Comparison of ENCODE assay signal across 18 cellular contexts in genomic region chr7:44964831-44965440, GRCh38. TPM values are rescaled to one million over a fixed set of nuclear protein-coding genes. Genes with fewer than 3 reads are reported as not detected.
DNase-seq lines count a peak whose midpoint lies in the region; ATAC-seq, FAIRE-seq and TF ChIP-seq lines count a peak whose summit lies in the region.
"Had no signal": no experiment of that assay in that cellular context is flagged by ENCODE, and none has a peak within 500 bp of the region (broad histone marks: within the 10 kb centered on the region; RNA-seq: fewer than 3 reads in every experiment).

No MANE protein-coding gene starts in this region.

- no peak overlapping the region for H2BK15ac ChIP-seq in H1 (ENCODE audit: low read length)

- no peak overlapping the region for H3K4me3 Mint-ChIP-seq in activated T-cell treated with anti-CD3 and anti-CD28 coated beads, Interleukin-2, amount 50 U/mL, for 72 hours
- H3K4me3 Mint-ChIP-seq: naive thymus-derived CD4-positive, alpha-beta T cell had no signal

- H3K36me3 ChIP-seq in RWPE2 (ENCODE audit: low read depth): no peaks in the 10 kb centered on the region
- H3K36me3 ChIP-seq in H1 (ENCODE audit: control insufficient read depth in 2 of 4, insufficient read depth in 4 of 4, low read length in 3 of 4): no peaks in the 10 kb centered on the region
- H3K36me3 ChIP-seq: SJSA1, tibial nerve had no signal

- no peaks in the 10 kb centered on the region for H4K20me1 ChIP-seq in H1 (replicated peaks in 1 of 2; ENCODE audit: control insufficient read depth in 1 of 2, insufficient read depth in 2 of 2, low read length in 2 of 2)

- H3K18ac ChIP-seq in H1 (ENCODE audit: extremely low read depth, low read length): no peak overlapping the region

- peak in 1 of 2 donors; percentile 1 for ATAC-seq in activated T-cell treated with anti-CD3 and anti-CD28 coated beads, Interleukin-2, amount 50 U/mL, for 72 hours (replicated peaks in 1 of 2)
- ATAC-seq in RWPE2 (ENCODE audit: low read depth) (no peak), GM21786 (IDR thresholded peaks at IDR 0.05; ENCODE audit: unreplicated experiment) (no peak)
- ATAC-seq: left colon had no signal

- no peak for TF ChIP-seq EP300 in H1 (IDR thresholded peaks at IDR 0.05; ENCODE audit: borderline replicate concordance in 1 of 2, low read depth in 2 of 2, low read length in 2 of 2)

- POLR2A ChIA-PET in H1 (lab: Charles Lee; ENCODE audit: partially characterized antibody): interaction anchor here (0.8 to 17.9 kb wide), 7 partner anchors 8 to 160 kb away, joined by 3 to 327 read pairs (median 4); partner anchors contain the start of genes H2AZ2, MYO1G and TBRG4

- no peaks in the 10 kb centered on the region for H3K27me3 Mint-ChIP-seq in activated T-cell treated with anti-CD3 and anti-CD28 coated beads, Interleukin-2, amount 50 U/mL, for 72 hours (ENCODE audit: low read depth)
- H3K27me3 Mint-ChIP-seq: naive thymus-derived CD4-positive, alpha-beta T cell had no signal

- no peak overlapping the region for H3K14ac ChIP-seq in H1 (ENCODE audit: insufficient read length)

- no peak overlapping the region for H3K27ac ChIP-seq in RWPE2 (ENCODE audit: poor library complexity, severe bottlenecking)
- no peak overlapping the region for H3K27ac ChIP-seq in H1 (ENCODE audit: low read depth, low read length)
- H3K27ac ChIP-seq: SJSA1, tibial nerve had no signal

- H3K79me2 ChIP-seq in H1 (ENCODE audit: control insufficient read depth in 1 of 2, insufficient read depth in 2 of 2, low read length in 2 of 2): no peaks in the 10 kb centered on the region

- TF ChIP-seq POLR2A in H1 (IDR thresholded peaks at IDR 0.05; ENCODE audit: control extremely low read depth in 1 of 2, low read depth in 2 of 2, low read length in 2 of 2): no peak

- no peak for TF ChIP-seq CTCF in RWPE2 (IDR thresholded peaks at IDR 0.05; ENCODE audit: poor library complexity, severe bottlenecking)
- no peak for TF ChIP-seq CTCF in H1 (IDR thresholded peaks at IDR 0.05; ENCODE audit: control extremely low read depth in 1 of 3, insufficient read depth in 1 of 3, low read depth in 1 of 3, low read length in 3 of 3)

- H3K23ac ChIP-seq in H1 (ENCODE audit: insufficient read length): no peak overlapping the region

- H3K4me1 ChIP-seq in RWPE2 (ENCODE audit: insufficient read depth, poor library complexity, severe bottlenecking): no peaks in the 10 kb centered on the region
- peaks cover 0 to 11% (median 4%) of the 10 kb centered on the region in 4 experiments; a peak in 5 of 7 replicates for H3K4me1 ChIP-seq in H1 (replicated peaks in 1 of 4; ENCODE audit: control insufficient read depth in 3 of 4, insufficient read depth in 4 of 4, low read length in 3 of 4)

- H2BK120ac ChIP-seq in H1 (replicated peaks; ENCODE audit: low read depth, low read length): no peak overlapping the region

- no peak overlapping the region for H4K5ac ChIP-seq in H1 (ENCODE audit: insufficient read length, low read depth, low read length)

- H3K56ac ChIP-seq in H1 (replicated peaks; ENCODE audit: insufficient read length, low read depth, low read length): no peak overlapping the region

- H3K9ac ChIP-seq in H1 (replicated peaks in 1 of 4; ENCODE audit: extremely low read depth in 1 of 4, low read depth in 3 of 4, low read length in 3 of 4): no peak overlapping the region

- 0 out of 2 replicates have a peak overlapping the region, but pooled peaks have one; percentile 39 for H2AK5ac ChIP-seq in H1 (ENCODE audit: low read depth, low read length)

- no peak overlapping the region for H2AFZ ChIP-seq in H1 (ENCODE audit: low read length)

- no peak overlapping the region for H2BK5ac ChIP-seq in H1 (ENCODE audit: low read depth, low read length)

- WGBS in H1 (ENCODE audit: extremely low coverage in 1 of 2, insufficient coverage in 1 of 2, insufficient read length in 1 of 2, insufficient replicate concordance in 2 of 2, low coverage in 1 of 2, low lambda C conversion rate in 2 of 2, missing lambda C conversion rate in 1 of 2), 2 experiments: 89% methylated on average over 13 of the region's 13 CpGs; no CpG with 5 or more reads in 1 of the 2 experiments

- no peak overlapping the region for H2BK12ac ChIP-seq in H1 (ENCODE audit: low read depth, low read length)

- no peak for TF ChIP-seq RAD21 in H1 (IDR thresholded peaks at IDR 0.05 in 1 of 2, conservative IDR thresholded peaks at IDR 0.05 in 1 of 2; ENCODE audit: low read depth in 2 of 2, low read length in 2 of 2)

- peaks cover 8% of the 10 kb centered on the region for H3K27me3 ChIP-seq in RWPE2 (ENCODE audit: insufficient read depth, poor library complexity, severe bottlenecking)
- H3K27me3 ChIP-seq in H1 (replicated peaks in 1 of 4; ENCODE audit: control insufficient read depth in 3 of 4, extremely low read depth in 1 of 4, insufficient read depth in 3 of 4, low read length in 3 of 4): peaks cover 10 to 35% (median 22%) of the 10 kb centered on the region in 4 experiments; a peak in 6 of 7 replicates

- H3K4me1 Mint-ChIP-seq in activated T-cell treated with anti-CD3 and anti-CD28 coated beads, Interleukin-2, amount 50 U/mL, for 72 hours (ENCODE audit: low read depth): peaks cover 13% of the 10 kb centered on the region

- H3K79me1 ChIP-seq in H1 (ENCODE audit: low read depth, low read length): no peaks in the 10 kb centered on the region

- H3K23me2 ChIP-seq in H1 (ENCODE audit: low read depth, low read length): peaks cover 5% of the 10 kb centered on the region; the same call in 1 of the 2 replicates

- H3K4me3 ChIP-seq in RWPE2 (ENCODE audit: severe bottlenecking): no peak overlapping the region
- H3K4me3 ChIP-seq in H1 (ENCODE audit: extremely low read depth in 1 of 4, insufficient read depth in 2 of 4, low read depth in 3 of 4, low read length in 4 of 4): no peak overlapping the region
- H3K4me3 ChIP-seq: SJSA1, tibial nerve had no signal

- no peaks in the 10 kb centered on the region for H3K9me3 ChIP-seq in RWPE2 (ENCODE audit: severe bottlenecking)
- H3K9me3 ChIP-seq in H1 (ENCODE audit: insufficient read depth in 2 of 2, low read depth in 1 of 2, low read length in 1 of 2): no peaks in the 10 kb centered on the region
- H3K9me3 ChIP-seq: SJSA1, tibial nerve had no signal

- peak overlapping the region; percentile 66; the same call in 1 of the 2 replicates for H4K8ac ChIP-seq in H1 (ENCODE audit: extremely low read depth, insufficient read depth, low read length)

- no peak overlapping the region for H3K4me2 ChIP-seq in H1 (ENCODE audit: insufficient read depth in 1 of 2, low read depth in 2 of 2, low read length in 2 of 2)

- no peak for DNase-seq in activated T-cell treated with anti-CD3 and anti-CD28 coated beads, Interleukin-2, amount 50 U/mL, for 72 hours
- DNase-seq in activated T-cell treated with anti-CD3 and anti-CD28 coated beads, Interleukin-2, amount 50 U/mL, for 1 hour: no peak
- DNase-seq in RWPE2 (ENCODE audit: low spot score): peak; percentile 57
- DNase-seq in H1 (ENCODE audit: low read depth in 1 of 2, low spot score in 2 of 2): peak in 1 of 2 experiments; percentile 51
- peak; percentile 43 for DNase-seq in stimulated activated CD8-positive, alpha-beta memory T cell treated with anti-CD3 and anti-CD28 coated beads, Interleukin-4, amount 100 ng/mL, for 48 hours
- no peak for DNase-seq in midbrain (lab: John Stamatoyannopoulos, UW)
- DNase-seq in NCI-H69 (lab: John Stamatoyannopoulos, UW): no peak
- DNase-seq: anterior cingulate cortex, COR-L47, left colon, NCI-H1436 treated with DMSO at 0.1 percent for 48 hours, NCI-H2227 treated with DMSO at 0.1 percent for 48 hours had no signal

- H3K4ac ChIP-seq in H1 (replicated peaks; ENCODE audit: insufficient read length, low read depth, low read length): no peak overlapping the region

- FAIRE-seq in H1 (lab: Jason Lieb, UNC): no peak
- FAIRE-seq: GM18507 had no signal

- H4K91ac ChIP-seq in H1 (replicated peaks; ENCODE audit: insufficient read length, low read length): no peak overlapping the region

- peaks cover 13 to 21% of the 10 kb centered on the region in 2 donors for H3K36me3 Mint-ChIP-seq in activated T-cell treated with anti-CD3 and anti-CD28 coated beads, Interleukin-2, amount 50 U/mL, for 72 hours (ENCODE audit: insufficient read depth in 2 of 2)

- CTCF ChIA-PET in H1 (lab: Charles Lee; ENCODE audit: partially characterized antibody): interaction anchor here (0.6 to 3.2 kb wide), 19 partner anchors 9 to 1080 kb away, joined by 3 to 33 read pairs (median 4); no protein-coding TSS in a partner anchor

- H3K9me3 Mint-ChIP-seq in activated T-cell treated with anti-CD3 and anti-CD28 coated beads, Interleukin-2, amount 50 U/mL, for 72 hours: no peaks in the 10 kb centered on the region

- peak overlapping the region; percentile 38 for H3K27ac Mint-ChIP-seq in activated T-cell treated with anti-CD3 and anti-CD28 coated beads, Interleukin-2, amount 50 U/mL, for 72 hours

- no peak overlapping the region for H2BK20ac ChIP-seq in H1 (ENCODE audit: low read length)

TF ChIP-seq in H1, 55 proteins besides CTCF, POLR2A, EP300 and RAD21 (continues in another document):
- TF ChIP-seq, protein P1, sequence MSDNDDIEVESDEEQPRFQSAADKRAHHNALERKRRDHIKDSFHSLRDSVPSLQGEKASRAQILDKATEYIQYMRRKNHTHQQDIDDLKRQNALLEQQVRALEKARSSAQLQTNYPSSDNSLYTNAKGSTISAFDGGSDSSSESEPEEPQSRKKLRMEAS (IDR thresholded peaks at IDR 0.05): no peak

RNA-seq across cellular contexts. Expression of gene MYO1G, which starts 13.9 kb away (rescaled TPM):
- total RNA-seq in activated T-cell treated with anti-CD3 and anti-CD28 coated beads, Interleukin-2, amount 50 U/mL, for 72 hours: 100 to 1,000 TPM; 595 to 606 TPM
- 0.11 and 0.19 TPM in 2 replicates for total RNA-seq in H1 (2021; fragmentation: NEBNext Ultra II Directional; extraction: Animal tissue kit (Norgen Biotek cat#: 25700))
- 0.08 and 0.11 TPM in 2 replicates for polyA plus RNA-seq in H1 (2011; rRNA removed)
- 0.12 TPM for polyA plus RNA-seq in H1 (2011; cell fraction: cytosol; rRNA removed)
- polyA plus RNA-seq in H1 (2011; cell fraction: nucleus; rRNA removed): 0.50 TPM
- polyA plus RNA-seq in H1 (2012, experiment 1 of 2): 0.08 to 0.15 TPM (median 0.11 TPM) in 3 of 4 replicates, not detected in the other
- not detected for polyA plus RNA-seq in H1 (2012, experiment 2 of 2)
- polyA plus RNA-seq in H1 (2013, experiment 1 of 2): 0.04 TPM
- polyA plus RNA-seq in H1 (2013, experiment 2 of 2): 0.04 TPM
- 0.20 and 0.54 TPM in 2 replicates for polyA minus RNA-seq in H1 (2011; rRNA and poly(A)+ RNA removed)
- 1.8 TPM for polyA minus RNA-seq in H1 (2011; cell fraction: cytosol; rRNA and poly(A)+ RNA removed)
- polyA minus RNA-seq in H1 (2011; cell fraction: nucleus; rRNA and poly(A)+ RNA removed): 1.9 TPM
- total RNA-seq: epithelial cell of proximal tubule had no signal

RNA-seq across cellular contexts. Expression of gene CCM2, which starts 35.1 kb away (rescaled TPM):
- total RNA-seq in activated T-cell treated with anti-CD3 and anti-CD28 coated beads, Interleukin-2, amount 50 U/mL, for 72 hours: 100 to 1,000 TPM in 1 of 2 donors, 10 to 100 TPM in 1; 94.2 to 109 TPM
- total RNA-seq in H1 (2021; fragmentation: NEBNext Ultra II Directional; extraction: Animal tissue kit (Norgen Biotek cat#: 25700)): 31.3 and 31.6 TPM in 2 replicates
- polyA plus RNA-seq in H1 (2011; rRNA removed): 41.2 and 54.8 TPM in 2 replicates
- polyA plus RNA-seq in H1 (2011; cell fraction: cytosol; rRNA removed): 40.7 TPM
- 51.2 TPM for polyA plus RNA-seq in H1 (2011; cell fraction: nucleus; rRNA removed)
- polyA plus RNA-seq in H1 (2012, experiment 1 of 2): 21.6 to 34.6 TPM (median 32.5 TPM) in 4 replicates
- polyA plus RNA-seq in H1 (2012, experiment 2 of 2): 28.2 TPM
- polyA plus RNA-seq in H1 (2013, experiment 1 of 2): 20.3 TPM
- polyA plus RNA-seq in H1 (2013, experiment 2 of 2): 19.7 TPM
- 26.9 and 30.1 TPM in 2 replicates for polyA minus RNA-seq in H1 (2011; rRNA and poly(A)+ RNA removed)
- polyA minus RNA-seq in H1 (2011; cell fraction: cytosol; rRNA and poly(A)+ RNA removed): 18.4 TPM
- 19.1 TPM for polyA minus RNA-seq in H1 (2011; cell fraction: nucleus; rRNA and poly(A)+ RNA removed)

Comparison
In these comparisons a context has a peak if more than half of its experiments do, and no peak if none do; other contexts are left out.
1. DNase-seq: peak in RWPE2 (single experiment) and stimulated activated CD8-positive, alpha-beta memory T cell treated with anti-CD3 and anti-CD28 coated beads, Interleukin-4, amount 100 ng/mL, for 48 hours (single experiment); none in activated T-cell treated with anti-CD3 and anti-CD28 coated beads, Interleukin-2, amount 50 U/mL, for 72 hours (0 of 2), activated T-cell treated with anti-CD3 and anti-CD28 coated beads, Interleukin-2, amount 50 U/mL, for 1 hour (single experiment), midbrain (single experiment) and NCI-H69 (single experiment).
2. RNA of gene MYO1G, which starts 13.9 kb away (total RNA-seq): 595 to 606 TPM in activated T-cell treated with anti-CD3 and anti-CD28 coated beads, Interleukin-2, amount 50 U/mL, for 72 hours; 0.11 to 0.19 TPM in H1; every median in the first group is over 100 times any median in the second.